ENCODE assay signal across 14 cellular contexts in the genomic region with DNA sequence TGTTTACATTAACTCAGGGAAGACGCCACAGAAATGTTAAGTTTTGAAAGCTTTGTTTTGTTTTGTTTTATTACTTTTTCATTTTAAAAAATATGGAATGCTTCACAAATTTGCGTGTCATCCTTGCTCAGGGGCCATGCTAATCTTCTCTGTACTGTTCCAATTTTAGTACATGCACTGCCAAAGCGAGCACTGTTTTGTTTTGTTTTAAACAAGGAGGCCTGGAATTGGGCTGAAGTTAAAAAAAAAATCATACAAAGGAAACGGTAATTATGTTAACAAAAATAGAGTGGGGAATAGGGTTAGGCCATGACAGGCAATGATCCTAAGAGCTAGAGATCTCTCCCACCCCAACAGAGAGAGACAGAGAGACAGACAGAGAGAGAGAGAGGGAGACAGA. TPM values are rescaled to one million over a fixed set of nuclear protein-coding genes. Genes with fewer than 3 reads are reported as not detected.
DNase-seq lines count a peak whose midpoint lies in the region; ATAC-seq and TF ChIP-seq lines count a peak whose summit lies in the region.
"Had no signal": no experiment of that assay in that cellular context is flagged by ENCODE, and none has a peak within 500 bp of the region (broad histone marks: within the 10 kb centered on the region; RNA-seq: fewer than 3 reads in every experiment).

No MANE protein-coding gene starts in this region.

- peak overlapping the region in 6 of 7 donors; percentile 23 to 72 (median 59) for H3K27ac Mint-ChIP-seq in CD4-positive, alpha-beta memory T cell
- no peak overlapping the region for H3K27ac Mint-ChIP-seq in Calu3 (ENCODE audit: unreplicated experiment)
- H3K27ac Mint-ChIP-seq: activated naive CD4-positive, alpha-beta T cell treated with anti-CD3 and anti-CD28 coated beads, Interleukin-2, amount 50 U/mL, for 24 hours had no signal

- no peaks in the 10 kb centered on the region for H3K36me3 Mint-ChIP-seq in CD4-positive, alpha-beta memory T cell
- no peaks in the 10 kb centered on the region for H3K36me3 Mint-ChIP-seq in Calu3 (ENCODE audit: insufficient read depth, unreplicated experiment)
- H3K36me3 Mint-ChIP-seq: activated naive CD4-positive, alpha-beta T cell treated with anti-CD3 and anti-CD28 coated beads, Interleukin-2, amount 50 U/mL, for 24 hours had no signal

- TF ChIP-seq CTCF in smooth muscle cell (IDR thresholded peaks at IDR 0.05; ENCODE audit: borderline replicate concordance, insufficient read depth, poor library complexity, severe bottlenecking) = no peak
- TF ChIP-seq CTCF in Calu3 (IDR thresholded peaks at IDR 0.05; ENCODE audit: unreplicated experiment) = no peak

- H3K27ac ChIP-seq in CD4-positive, alpha-beta memory T cell (ENCODE audit: low read depth, low read length) = no peak overlapping the region
- H3K27ac ChIP-seq in smooth muscle cell (ENCODE audit: low read depth) (peak overlapping the region; percentile 76), SJCRH30 (no peak overlapping the region)

- H3K9me3 Mint-ChIP-seq in CD4-positive, alpha-beta memory T cell = no peaks in the 10 kb centered on the region
- H3K9me3 Mint-ChIP-seq in Calu3 (ENCODE audit: low read depth, unreplicated experiment) = no peaks in the 10 kb centered on the region
- H3K9me3 Mint-ChIP-seq: activated naive CD4-positive, alpha-beta T cell treated with anti-CD3 and anti-CD28 coated beads, Interleukin-2, amount 50 U/mL, for 24 hours had no signal

- no peaks in the 10 kb centered on the region for H4K20me1 ChIP-seq in smooth muscle cell (ENCODE audit: low read depth)

- no peaks in the 10 kb centered on the region for H3K27me3 ChIP-seq in CD4-positive, alpha-beta memory T cell (ENCODE audit: insufficient read depth, low read length)
- H3K27me3 ChIP-seq in adipocyte (replicated peaks; ENCODE audit: control insufficient read depth, insufficient read depth, low read length) = no peaks in the 10 kb centered on the region
- H3K27me3 ChIP-seq in smooth muscle cell (ENCODE audit: low read depth) = no peaks in the 10 kb centered on the region
- H3K27me3 ChIP-seq in SJCRH30 = no peaks in the 10 kb centered on the region

- no peak for ATAC-seq in HG03097 (IDR thresholded peaks at IDR 0.05; ENCODE audit: low FRiP score, unreplicated experiment)

- H2AFZ ChIP-seq in smooth muscle cell (ENCODE audit: low read depth) = peak overlapping the region; percentile 92

- H3K36me3 ChIP-seq in CD4-positive, alpha-beta memory T cell (ENCODE audit: insufficient read depth, low read length) = no peaks in the 10 kb centered on the region
- H3K36me3 ChIP-seq in adipocyte (ENCODE audit: control insufficient read depth, insufficient read depth, low read length, severe bottlenecking) = no peaks in the 10 kb centered on the region
- H3K36me3 ChIP-seq in smooth muscle cell (ENCODE audit: low read depth) = no peaks in the 10 kb centered on the region
- no peaks in the 10 kb centered on the region for H3K36me3 ChIP-seq in SJCRH30

- WGBS in smooth muscle cell (ENCODE audit: low lambda C conversion rate) = 58% methylated on average over 4 of the region's 4 CpGs

- no TSS peak for BruUV-seq in Calu3 (replicated peaks; lab: Mats Ljungman, UMichigan)

- peaks cover 4% of the 10 kb centered on the region for H3F3A ChIP-seq in smooth muscle cell (ENCODE audit: low read depth)

- POLR2A ChIA-PET in CD4-positive, alpha-beta memory T cell (lab: Charles Lee; ENCODE audit: partially characterized antibody) = interaction anchor here (3.0 to 5.5 kb wide), 3 partner anchors 44 to 53 kb away, joined by 17 to 66 read pairs (median 33); partner anchors contain the start of gene ZFP36L1

- H3K4me1 ChIP-seq in CD4-positive, alpha-beta memory T cell (ENCODE audit: insufficient read depth, low read length) = peaks cover 29% of the 10 kb centered on the region
- peaks cover 18% of the 10 kb centered on the region for H3K4me1 ChIP-seq in adipocyte (ENCODE audit: control insufficient read depth, insufficient read depth, low read length)
- H3K4me1 ChIP-seq in smooth muscle cell (ENCODE audit: low read depth) = peaks cover 32% of the 10 kb centered on the region
- H3K4me1 ChIP-seq in SJCRH30 = peaks cover 25% of the 10 kb centered on the region

- H3K4me1 Mint-ChIP-seq in CD4-positive, alpha-beta memory T cell = peaks cover 24 to 43% (median 34%) of the 10 kb centered on the region in 4 donors
- no peaks in the 10 kb centered on the region for H3K4me1 Mint-ChIP-seq in Calu3 (ENCODE audit: low read depth, unreplicated experiment)

- peak overlapping the region; percentile 34 for H3K4me2 ChIP-seq in smooth muscle cell

- H3K4me3 ChIP-seq in CD4-positive, alpha-beta memory T cell (ENCODE audit: low read length in 2 of 2) = no peak overlapping the region
- H3K4me3 ChIP-seq in adipocyte (ENCODE audit: low read length) (peak overlapping the region; percentile 14), smooth muscle cell (no peak overlapping the region), SJCRH30 (no peak overlapping the region)

- CTCF ChIA-PET in CD4-positive, alpha-beta memory T cell (lab: Charles Lee; ENCODE audit: partially characterized antibody) = interaction anchor here (1.1 kb wide), 1 partner anchor 54 kb away, joined by 3 read pairs; no protein-coding TSS in a partner anchor
- CTCF ChIA-PET in Calu3 (lab: Charles Lee) = no interaction called here

- H3K4me3 Mint-ChIP-seq in CD4-positive, alpha-beta memory T cell = no peak overlapping the region
- no peak overlapping the region for H3K4me3 Mint-ChIP-seq in Calu3 (ENCODE audit: low read depth, unreplicated experiment)
- H3K4me3 Mint-ChIP-seq: activated naive CD4-positive, alpha-beta T cell treated with anti-CD3 and anti-CD28 coated beads, Interleukin-2, amount 50 U/mL, for 24 hours; endodermal cell had no signal

- peak overlapping the region; percentile 80 for H3K9ac ChIP-seq in adipocyte (ENCODE audit: low read length)
- H3K9ac ChIP-seq in smooth muscle cell (ENCODE audit: low read depth) = peak overlapping the region; percentile 9

- H3K27me3 Mint-ChIP-seq in CD4-positive, alpha-beta memory T cell = no peaks in the 10 kb centered on the region
- H3K27me3 Mint-ChIP-seq in Calu3 (ENCODE audit: unreplicated experiment) = peaks cover 9% of the 10 kb centered on the region
- H3K27me3 Mint-ChIP-seq: activated naive CD4-positive, alpha-beta T cell treated with anti-CD3 and anti-CD28 coated beads, Interleukin-2, amount 50 U/mL, for 24 hours had no signal

- intact Hi-C loops in CD4-positive, alpha-beta memory T cell (cut with micrococcal nuclease) = no loop called here
- intact Hi-C loops in Calu3 (cut with micrococcal nuclease; ENCODE audit: unreplicated experiment) = no loop called here

- no peaks in the 10 kb centered on the region for H3K79me2 ChIP-seq in smooth muscle cell (ENCODE audit: low read depth)

- DNase-seq in CD4-positive, alpha-beta memory T cell = no peak
- DNase-seq in adipocyte (ENCODE audit: low read depth) (no peak), iris pigment epithelial cell (ENCODE audit: low read depth) (peak; percentile 5), smooth muscle cell (lab: John Stamatoyannopoulos, UW; ENCODE audit: unreplicated experiment) (no peak), Calu3 (no peak), SJCRH30 (no peak), NCI-H1930 (lab: John Stamatoyannopoulos, UW) (no peak)
- DNase-seq: activated CD4-positive, alpha-beta T cell treated with anti-CD3 and anti-CD28 coated beads for 4 hours; COR-L47; NCI-H2227 treated with DMSO at 0.1 percent for 48 hours; RPMI8226 had no signal

- H3K9me3 ChIP-seq in CD4-positive, alpha-beta memory T cell (ENCODE audit: control insufficient read depth in 1 of 2, low read length in 2 of 2) = no peaks in the 10 kb centered on the region
- H3K9me3 ChIP-seq in adipocyte (ENCODE audit: control insufficient read depth, low read length) = no peaks in the 10 kb centered on the region
- H3K9me3 ChIP-seq in smooth muscle cell (replicated peaks; ENCODE audit: low read depth) = no peaks in the 10 kb centered on the region
- H3K9me3 ChIP-seq in SJCRH30 (replicated peaks) = no peaks in the 10 kb centered on the region

RNA-seq across cellular contexts. Expression of gene ZFP36L1, which starts 57.0 kb away (rescaled TPM):
- total RNA-seq in CD4-positive, alpha-beta memory T cell = 100 to 1,000 TPM; 227 to 242 TPM
- polyA plus RNA-seq in CD4-positive, alpha-beta memory T cell = 100 to 1,000 TPM in 1 of 2 donors, 10 to 100 TPM in 1; 60.3 to 127 TPM
- total RNA-seq in smooth muscle cell (133 and 166 TPM in 2 replicates), Calu3 (2022) (208 and 240 TPM in 2 replicates)
- polyA plus RNA-seq in smooth muscle cell = 418 and 450 TPM in 2 replicates
- 67.4 and 70.3 TPM in 2 replicates for total RNA-seq in SJCRH30 (2014; rRNA removed; shearing (Covaris generic))
